Comparison of ENCODE assay signal across 8 cellular contexts in the genomic region with DNA sequence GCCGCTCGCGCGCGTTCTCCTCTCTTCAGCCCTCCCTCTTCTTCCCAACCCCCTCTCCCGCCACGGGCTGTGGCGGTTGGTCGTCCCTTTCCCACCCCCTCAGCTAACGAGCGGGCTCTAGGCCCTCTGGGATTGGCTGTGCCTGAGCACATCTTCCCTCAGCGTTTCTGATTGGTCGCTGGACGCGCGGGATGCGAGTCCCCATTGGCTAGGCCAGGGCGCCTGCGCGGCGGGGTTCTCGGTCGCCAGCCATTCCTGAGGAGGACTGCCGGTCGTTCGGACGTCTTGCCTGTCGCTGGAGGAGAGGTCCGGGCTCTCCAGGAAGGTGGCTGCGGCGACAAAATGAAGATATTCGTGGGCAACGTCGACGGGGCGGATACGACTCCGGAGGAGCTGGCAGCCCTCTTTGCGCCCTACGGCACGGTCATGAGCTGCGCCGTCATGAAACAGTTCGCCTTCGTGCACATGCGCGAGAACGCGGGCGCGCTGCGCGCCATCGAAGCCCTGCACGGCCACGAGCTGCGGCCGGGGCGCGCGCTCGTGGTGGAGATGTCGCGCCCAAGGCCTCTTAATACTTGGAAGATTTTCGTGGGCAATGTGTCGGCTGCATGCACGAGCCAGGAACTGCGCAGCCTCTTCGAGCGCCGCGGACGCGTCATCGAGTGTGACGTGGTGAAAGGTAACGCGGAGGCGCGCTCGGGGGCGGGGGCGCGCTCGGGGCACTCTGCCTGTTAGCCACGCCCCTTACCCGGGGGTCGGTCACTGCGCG. TPM values are rescaled to one million over a fixed set of nuclear protein-coding genes. Genes with fewer than 3 reads are reported as not detected.
DNase-seq lines count a peak whose midpoint lies in the region; ATAC-seq and TF ChIP-seq lines count a peak whose summit lies in the region.

A gene with protein sequence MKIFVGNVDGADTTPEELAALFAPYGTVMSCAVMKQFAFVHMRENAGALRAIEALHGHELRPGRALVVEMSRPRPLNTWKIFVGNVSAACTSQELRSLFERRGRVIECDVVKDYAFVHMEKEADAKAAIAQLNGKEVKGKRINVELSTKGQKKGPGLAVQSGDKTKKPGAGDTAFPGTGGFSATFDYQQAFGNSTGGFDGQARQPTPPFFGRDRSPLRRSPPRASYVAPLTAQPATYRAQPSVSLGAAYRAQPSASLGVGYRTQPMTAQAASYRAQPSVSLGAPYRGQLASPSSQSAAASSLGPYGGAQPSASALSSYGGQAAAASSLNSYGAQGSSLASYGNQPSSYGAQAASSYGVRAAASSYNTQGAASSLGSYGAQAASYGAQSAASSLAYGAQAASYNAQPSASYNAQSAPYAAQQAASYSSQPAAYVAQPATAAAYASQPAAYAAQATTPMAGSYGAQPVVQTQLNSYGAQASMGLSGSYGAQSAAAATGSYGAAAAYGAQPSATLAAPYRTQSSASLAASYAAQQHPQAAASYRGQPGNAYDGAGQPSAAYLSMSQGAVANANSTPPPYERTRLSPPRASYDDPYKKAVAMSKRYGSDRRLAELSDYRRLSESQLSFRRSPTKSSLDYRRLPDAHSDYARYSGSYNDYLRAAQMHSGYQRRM (plus strand): TSS at position 252 of the 769 bp plus-strand sequence. CDS start 91 bp downstream, at position 343.

- H3K27ac Mint-ChIP-seq in WTC11, result peak within 1 kb of the TSS; percentile 99

- peak within 1 kb of the TSS; percentile 93 for H3K27ac ChIP-seq in AG04450 (ENCODE audit: low read depth, low read length)

- no peaks in the 10 kb centered on the region for H3K9me3 Mint-ChIP-seq in WTC11

- H3K27me3 ChIP-seq in AG04450 (ENCODE audit: control insufficient read depth, insufficient read depth, low read length), result no peaks in the 10 kb centered on the region

- H3K4me1 Mint-ChIP-seq in WTC11, result peaks cover 33% of the 10 kb centered on the region

- CTCF ChIA-PET in AG04450 (lab: Charles Lee) (interaction anchor here (0.5 to 0.7 kb wide), 2 partner anchors 37 to 68 kb away, joined by 3 to 4 read pairs; no protein-coding TSS in a partner anchor), WTC11 (lab: Charles Lee) (interaction anchor here (0.6 to 2.1 kb wide), 8 partner anchors 21 to 235 kb away, joined by 3 to 9 read pairs (median 6); a partner anchor contains a TSS)

- DNase-seq in AG04450 (ENCODE audit: low read depth, low spot score) (peak; percentile 96), NCI-H226 (peak; percentile 100), WTC11 (ENCODE audit: low spot score) (peak; percentile 99), cardiac fibroblast (ENCODE audit: low read depth in 2 of 2) (peak; percentile 99), iPS-NIHi7 (ENCODE audit: extremely low spot score) (peak; percentile 100), smooth muscle cell of the brain vasculature (ENCODE audit: low read depth, low spot score) (peak; percentile 98)

- no peak for TF ChIP-seq CTCF in AG04450 (IDR thresholded peaks at IDR 0.05; ENCODE audit: low read depth, low read length)
- no peak for TF ChIP-seq CTCF in WTC11 (IDR thresholded peaks at IDR 0.05)
- TF ChIP-seq CTCF in cardiac fibroblast (IDR thresholded peaks at IDR 0.05; ENCODE audit: low read depth, low read length), result no peak

- POLR2A ChIA-PET in AG04450 (lab: Yijun Ruan, JAX) (interaction anchor here (0.6 to 4.6 kb wide), 21 partner anchors 8 to 728 kb away, joined by 3 to 61 read pairs (median 4); a partner anchor contains a TSS), WTC11 (lab: Charles Lee) (interaction anchor here (0.6 to 1.9 kb wide), 11 partner anchors 14 to 1769 kb away, joined by 3 to 32 read pairs (median 4); a partner anchor contains a TSS)

- H3K4me3 ChIP-seq in AG04450 (ENCODE audit: low read depth, low read length) (peak within 1 kb of the TSS; percentile 95), cardiac fibroblast (replicated peaks in 1 of 2; ENCODE audit: low read depth in 2 of 2, low read length in 2 of 2) (peak within 1 kb of the TSS; percentile 93 to 97)

- 0 out of 2 replicates have a peak, but pooled peaks cover 4% of the 10 kb centered on the region for H3K9me3 ChIP-seq in AG04450 (ENCODE audit: control insufficient read depth, insufficient read depth, low read length)

- H3K4me3 Mint-ChIP-seq in WTC11, result peak within 1 kb of the TSS; percentile 98

- ATAC-seq in GM18909 (IDR thresholded peaks at IDR 0.05; ENCODE audit: poor library complexity, unreplicated experiment) (peak; percentile 94), HG03175 (IDR thresholded peaks at IDR 0.05; ENCODE audit: unreplicated experiment) (peak; percentile 88), WTC11 (peak; percentile 96)

- peaks cover 31% of the 10 kb centered on the region for H3K36me3 Mint-ChIP-seq in WTC11

- H3K27me3 Mint-ChIP-seq in WTC11 (ENCODE audit: low read depth), result no peaks in the 10 kb centered on the region

TF ChIP-seq in WTC11, 78 proteins besides CTCF, POLR2A, EP300 and RAD21 (continues in another document):
- TF ChIP-seq ATF1 (CRISPR knock-in tag; IDR thresholded peaks at IDR 0.05) (no peak), NR2C2 (CRISPR knock-in tag; IDR thresholded peaks at IDR 0.05) (no peak), ZNF138 (CRISPR knock-in tag; conservative IDR thresholded peaks at IDR 0.05) (no peak), CREM (CRISPR knock-in tag; IDR thresholded peaks at IDR 0.05) (peak; percentile 37; the same call in 1 of the 2 replicates), ZNF423 (CRISPR knock-in tag; IDR thresholded peaks at IDR 0.05) (no peak), FOXJ3 (CRISPR knock-in tag; IDR thresholded peaks at IDR 0.05; ENCODE audit: borderline replicate concordance) (no peak), TEAD1 (CRISPR knock-in tag; IDR thresholded peaks at IDR 0.05) (peak; percentile 58; the same call in 1 of the 2 replicates), ZNF671 (CRISPR knock-in tag; IDR thresholded peaks at IDR 0.05) (peak; percentile 28; the same call in 1 of the 2 replicates), GTF2I (CRISPR knock-in tag; conservative IDR thresholded peaks at IDR 0.05) (no peak), ZBTB21 (CRISPR knock-in tag; IDR thresholded peaks at IDR 0.05; ENCODE audit: borderline replicate concordance) (no peak), SMAD3 (CRISPR knock-in tag; IDR thresholded peaks at IDR 0.05; ENCODE audit: borderline replicate concordance) (peak; percentile 84; the same call in 1 of the 2 replicates), IRF2 (CRISPR knock-in tag; IDR thresholded peaks at IDR 0.05; ENCODE audit: borderline replicate concordance, low read depth) (0 out of 2 replicates have a peak, but pooled peaks have one; percentile 16), CREB1 (CRISPR knock-in tag; IDR thresholded peaks at IDR 0.05) (peak; percentile 44; the same call in 1 of the 2 replicates), TCF7 (CRISPR knock-in tag; IDR thresholded peaks at IDR 0.05; ENCODE audit: low read depth) (peak; percentile 82; the same call in 1 of the 2 replicates), TP53 (CRISPR knock-in tag; IDR thresholded peaks at IDR 0.05) (no peak), ZNF396 (CRISPR knock-in tag; IDR thresholded peaks at IDR 0.05; ENCODE audit: borderline replicate concordance) (no peak)
- TF ChIP-seq, protein P1, sequence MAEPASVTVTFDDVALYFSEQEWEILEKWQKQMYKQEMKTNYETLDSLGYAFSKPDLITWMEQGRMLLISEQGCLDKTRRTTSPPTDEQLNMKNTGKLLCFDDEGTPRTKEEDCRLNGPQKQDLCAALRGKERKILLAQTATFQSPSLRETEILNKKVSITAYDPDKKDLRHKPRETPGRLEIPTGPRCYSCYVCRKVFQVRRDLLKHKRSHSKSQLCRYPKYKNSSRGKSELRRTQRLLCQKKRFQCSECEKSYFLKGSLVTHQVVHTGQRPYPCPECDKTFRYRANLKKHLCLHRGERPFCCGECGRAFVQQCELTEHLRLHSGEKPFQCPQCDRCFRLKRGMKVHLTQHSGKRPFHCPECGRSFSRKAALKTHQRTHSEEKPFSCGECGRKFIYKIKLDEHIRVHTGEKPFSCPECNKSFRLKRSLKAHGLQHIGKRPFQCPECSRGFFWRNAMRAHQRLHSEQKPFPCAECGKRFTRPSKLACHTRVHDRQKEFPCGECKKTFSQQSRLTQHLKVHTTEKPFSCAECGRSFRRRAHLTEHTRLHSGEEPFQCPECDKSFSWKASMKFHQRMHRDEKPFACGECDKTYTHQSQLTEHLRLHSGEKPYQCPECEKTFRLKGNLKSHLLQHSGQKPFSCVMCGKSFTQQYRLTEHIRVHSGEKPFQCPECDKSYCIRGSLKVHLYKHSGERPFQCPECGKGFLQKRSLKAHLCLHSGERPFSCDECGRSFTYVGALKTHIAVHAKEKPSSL (CRISPR knock-in tag; conservative IDR thresholded peaks at IDR 0.05), result no peak
- TF ChIP-seq, protein P2, sequence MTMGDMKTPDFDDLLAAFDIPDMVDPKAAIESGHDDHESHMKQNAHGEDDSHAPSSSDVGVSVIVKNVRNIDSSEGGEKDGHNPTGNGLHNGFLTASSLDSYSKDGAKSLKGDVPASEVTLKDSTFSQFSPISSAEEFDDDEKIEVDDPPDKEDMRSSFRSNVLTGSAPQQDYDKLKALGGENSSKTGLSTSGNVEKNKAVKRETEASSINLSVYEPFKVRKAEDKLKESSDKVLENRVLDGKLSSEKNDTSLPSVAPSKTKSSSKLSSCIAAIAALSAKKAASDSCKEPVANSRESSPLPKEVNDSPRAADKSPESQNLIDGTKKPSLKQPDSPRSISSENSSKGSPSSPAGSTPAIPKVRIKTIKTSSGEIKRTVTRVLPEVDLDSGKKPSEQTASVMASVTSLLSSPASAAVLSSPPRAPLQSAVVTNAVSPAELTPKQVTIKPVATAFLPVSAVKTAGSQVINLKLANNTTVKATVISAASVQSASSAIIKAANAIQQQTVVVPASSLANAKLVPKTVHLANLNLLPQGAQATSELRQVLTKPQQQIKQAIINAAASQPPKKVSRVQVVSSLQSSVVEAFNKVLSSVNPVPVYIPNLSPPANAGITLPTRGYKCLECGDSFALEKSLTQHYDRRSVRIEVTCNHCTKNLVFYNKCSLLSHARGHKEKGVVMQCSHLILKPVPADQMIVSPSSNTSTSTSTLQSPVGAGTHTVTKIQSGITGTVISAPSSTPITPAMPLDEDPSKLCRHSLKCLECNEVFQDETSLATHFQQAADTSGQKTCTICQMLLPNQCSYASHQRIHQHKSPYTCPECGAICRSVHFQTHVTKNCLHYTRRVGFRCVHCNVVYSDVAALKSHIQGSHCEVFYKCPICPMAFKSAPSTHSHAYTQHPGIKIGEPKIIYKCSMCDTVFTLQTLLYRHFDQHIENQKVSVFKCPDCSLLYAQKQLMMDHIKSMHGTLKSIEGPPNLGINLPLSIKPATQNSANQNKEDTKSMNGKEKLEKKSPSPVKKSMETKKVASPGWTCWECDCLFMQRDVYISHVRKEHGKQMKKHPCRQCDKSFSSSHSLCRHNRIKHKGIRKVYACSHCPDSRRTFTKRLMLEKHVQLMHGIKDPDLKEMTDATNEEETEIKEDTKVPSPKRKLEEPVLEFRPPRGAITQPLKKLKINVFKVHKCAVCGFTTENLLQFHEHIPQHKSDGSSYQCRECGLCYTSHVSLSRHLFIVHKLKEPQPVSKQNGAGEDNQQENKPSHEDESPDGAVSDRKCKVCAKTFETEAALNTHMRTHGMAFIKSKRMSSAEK (CRISPR knock-in tag; IDR thresholded peaks at IDR 0.05; ENCODE audit: borderline replicate concordance), result no peak

RNA-seq across cellular contexts. Expression of the gene that starts here (rescaled TPM):
- polyA plus RNA-seq in AG04450 (2011; rRNA removed), result 21.4 and 25.0 TPM in 2 replicates
- 20.6 and 22.4 TPM in 2 replicates for polyA minus RNA-seq in AG04450 (2011; rRNA and poly(A)+ RNA removed)
- total RNA-seq in WTC11 (2021), result 92.0 to 146 TPM (median 137 TPM) in 3 replicates

Comparison
In these comparisons a context has a peak if more than half of its experiments do, and no peak if none do; other contexts are left out.
1. Peak in every context shown above with its lines: DNase-seq, ATAC-seq, H3K4me3 ChIP-seq and H3K27ac ChIP-seq.